Comparison of ENCODE assay signal across 19 cellular contexts in the genomic region with DNA sequence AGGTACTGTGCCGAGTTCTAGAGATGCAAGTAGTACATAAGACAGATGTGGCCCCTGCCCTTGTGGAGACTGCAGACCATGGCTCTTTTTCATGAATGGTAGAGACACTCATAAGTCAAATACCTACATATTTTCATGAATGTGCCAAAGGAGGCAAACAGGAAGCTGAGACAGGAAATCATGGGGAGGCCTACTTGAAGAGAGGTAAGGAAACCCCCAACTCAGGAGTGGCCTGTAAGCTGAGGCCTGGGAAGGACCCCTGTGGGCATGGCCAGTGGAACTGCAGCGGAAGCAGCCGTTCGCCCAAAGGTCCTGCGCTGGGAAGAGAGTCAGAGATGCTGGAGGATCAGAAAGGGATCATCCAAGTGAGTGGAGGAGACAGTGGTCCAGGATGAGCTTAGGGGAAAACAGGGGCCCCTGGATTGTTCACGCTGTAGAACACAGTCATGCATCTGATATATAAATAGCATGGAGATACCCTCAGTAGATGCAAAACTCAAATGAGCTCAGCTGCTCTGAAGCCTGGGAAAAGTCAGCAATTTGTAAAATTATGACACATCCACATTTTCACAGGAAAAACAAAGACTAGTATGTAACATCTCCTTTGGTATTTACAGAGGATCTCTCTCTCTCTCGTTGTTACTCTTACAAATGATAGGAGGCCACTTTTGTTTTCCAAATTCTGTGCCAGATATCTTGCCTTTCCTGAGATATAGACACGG.
A peak's percentile ranks its signal among the peaks of the same experiment; 100 is the strongest.
DNase-seq lines count a peak whose midpoint lies in the region; ATAC-seq, FAIRE-seq and TF ChIP-seq lines count a peak whose summit lies in the region.
"Had no signal": no experiment of that assay in that cellular context is flagged by ENCODE, and none has a peak within 500 bp of the region (broad histone marks: within the 10 kb centered on the region; RNA-seq: fewer than 3 reads in every experiment).

No MANE protein-coding gene starts in this region.

- H3K27me3 ChIP-seq in BLaER1 treated with 17β-estradiol and CSF1 and Interleukin-3, amounts not matched to agents 10 nM and 100 nM: no peaks in the 10 kb centered on the region
- no peaks in the 10 kb centered on the region for H3K27me3 ChIP-seq in DND-41 (ENCODE audit: insufficient read depth, low read length, poor library complexity)
- H3K27me3 ChIP-seq in lung (ENCODE audit: control insufficient read depth, insufficient read depth): no peaks in the 10 kb centered on the region

- TF ChIP-seq CTCF in DND-41 (IDR thresholded peaks at IDR 0.05; ENCODE audit: borderline replicate concordance, extremely low read depth, low read length, poor library complexity, severe bottlenecking) (no peak), lung (IDR thresholded peaks at IDR 0.05; ENCODE audit: control extremely low read depth, extremely low read depth) (no peak)

- no peaks in the 10 kb centered on the region for H3K9me3 Mint-ChIP-seq in activated naive CD8-positive, alpha-beta T cell treated with anti-CD3 and anti-CD28 coated beads, Interleukin-2, amount 10 ng/mL, durations not matched to agents 7 days and 5 days

- H3K9me3 ChIP-seq in BLaER1 treated with 17β-estradiol and CSF1 and Interleukin-3, amounts not matched to agents 10 nM and 100 nM (replicated peaks in 1 of 11): no peaks in the 10 kb centered on the region
- no peaks in the 10 kb centered on the region for H3K9me3 ChIP-seq in DND-41 (ENCODE audit: insufficient read depth, low read length, severe bottlenecking)
- no peaks in the 10 kb centered on the region for H3K9me3 ChIP-seq in lung (ENCODE audit: control insufficient read depth in 2 of 2, insufficient read depth in 1 of 2, low read length in 1 of 2)

- H3K36me3 Mint-ChIP-seq in activated naive CD8-positive, alpha-beta T cell treated with anti-CD3 and anti-CD28 coated beads, Interleukin-2, amount 10 ng/mL, durations not matched to agents 7 days and 5 days: no peaks in the 10 kb centered on the region

- DNase-seq in DND-41 (no peak), lung (ENCODE audit: low spot score) (no peak), glomerular visceral epithelial cell (ENCODE audit: extremely low spot score) (no peak), urothelium cell line (ENCODE audit: low spot score) (no peak), GM03348 (ENCODE audit: low spot score) (no peak), NCI-H526 treated with DMSO at 0.1 percent for 48 hours (lab: John Stamatoyannopoulos, UW) (no peak)
- DNase-seq in activated naive CD8-positive, alpha-beta T cell treated with anti-CD3 and anti-CD28 coated beads, Interleukin-2, amount 10 ng/mL, durations not matched to agents 7 days and 5 days: no peak
- DNase-seq: activated CD4-positive, alpha-beta T cell treated with anti-CD3 and anti-CD28 coated beads, Interleukin-2, amount 50 U/mL, for 1 hour; activated gamma-delta T cell treated with Interleukin-2 at 50 U/mL for 16 hours; AML-193; foreskin melanocyte; NCI-H146; PC-9; stimulated activated CD4-positive, alpha-beta T cell treated with anti-CD3 and anti-CD28 coated beads, Interleukin-1b, Interleukin-23, amount 100 ng/mL, for 48 hours had no signal

- no peaks in the 10 kb centered on the region for H3K79me2 ChIP-seq in DND-41 (ENCODE audit: insufficient read depth, low read length)

- peaks cover 0 to 7% (median 0%) of the 10 kb centered on the region in 11 experiments; a peak in 2 of 22 replicates for H3K36me3 ChIP-seq in BLaER1 treated with 17β-estradiol and CSF1 and Interleukin-3, amounts not matched to agents 10 nM and 100 nM
- H3K36me3 ChIP-seq in DND-41 (ENCODE audit: insufficient read depth, low read length) (no peaks in the 10 kb centered on the region), lung (ENCODE audit: control insufficient read depth in 2 of 2, insufficient read depth in 2 of 2, low read length in 2 of 2) (no peaks in the 10 kb centered on the region)

- no peak for FAIRE-seq in urothelium cell line (lab: Jason Lieb, UNC)

- no peak overlapping the region for H3K4me3 Mint-ChIP-seq in activated naive CD8-positive, alpha-beta T cell treated with anti-CD3 and anti-CD28 coated beads, Interleukin-2, amount 10 ng/mL, durations not matched to agents 7 days and 5 days

- H3K4me2 ChIP-seq in BLaER1 treated with 17β-estradiol and CSF1 and Interleukin-3, amounts not matched to agents 10 nM and 100 nM: peak overlapping the region in 10 of 11 experiments; percentile 4 to 48 (median 29); a peak in 16 of 22 replicates
- H3K4me2 ChIP-seq in DND-41 (ENCODE audit: insufficient read depth, low read length): no peak overlapping the region
- H3K4me2 ChIP-seq: PC-9 had no signal

- 81% methylated on average over 8 of the region's 8 CpGs for WGBS in lung, 2 donors

- H3K4me1 Mint-ChIP-seq in activated naive CD8-positive, alpha-beta T cell treated with anti-CD3 and anti-CD28 coated beads, Interleukin-2, amount 10 ng/mL, durations not matched to agents 7 days and 5 days: peaks cover 6% of the 10 kb centered on the region

- POLR2A ChIA-PET in activated naive CD8-positive, alpha-beta T cell treated with anti-CD3 and anti-CD28 coated beads, Interleukin-2, amount 10 ng/mL, durations not matched to agents 7 days and 5 days (lab: Charles Lee): no interaction called here

- ATAC-seq in DND-41 (ENCODE audit: insufficient read depth, low read depth) (peak; percentile 22; the same call in 1 of the 3 replicates), lung (ENCODE audit: insufficient read depth, low FRiP score) (no peak)
- no peak for ATAC-seq in activated naive CD8-positive, alpha-beta T cell treated with anti-CD3 and anti-CD28 coated beads, Interleukin-2, amount 10 ng/mL, durations not matched to agents 7 days and 5 days (ENCODE audit: low read depth)
- ATAC-seq: left lobe of liver, sciatic nerve had no signal

- peak overlapping the region; percentile 50 for H3K27ac Mint-ChIP-seq in activated naive CD8-positive, alpha-beta T cell treated with anti-CD3 and anti-CD28 coated beads, Interleukin-2, amount 10 ng/mL, durations not matched to agents 7 days and 5 days

- no peak overlapping the region for H2AFZ ChIP-seq in DND-41 (ENCODE audit: low read depth, low read length)
- H2AFZ ChIP-seq: PC-9 had no signal

- no peak overlapping the region for H3K4me3 ChIP-seq in BLaER1 treated with 17β-estradiol and CSF1 and Interleukin-3, amounts not matched to agents 10 nM and 100 nM
- no peak overlapping the region for H3K4me3 ChIP-seq in DND-41 (ENCODE audit: low read depth in 1 of 2, low read length in 2 of 2)
- no peak overlapping the region for H3K4me3 ChIP-seq in lung
- H3K4me3 ChIP-seq: coronary artery, PC-9 had no signal

- H3K4me1 ChIP-seq in BLaER1 treated with 17β-estradiol and CSF1 and Interleukin-3, amounts not matched to agents 10 nM and 100 nM: peaks cover 8 to 14% (median 10%) of the 10 kb centered on the region in 10 experiments; a peak in 19 of 20 replicates
- H3K4me1 ChIP-seq in DND-41 (ENCODE audit: insufficient read depth, low read length): peaks cover 7% of the 10 kb centered on the region
- H3K4me1 ChIP-seq in lung (ENCODE audit: control insufficient read depth in 2 of 2, insufficient read depth in 2 of 2, low read length in 2 of 2): peaks cover 20 to 24% of the 10 kb centered on the region in 2 donors

- H4K20me1 ChIP-seq in BLaER1 treated with 17β-estradiol and CSF1 and Interleukin-3, amounts not matched to agents 10 nM and 100 nM: peaks cover 0 to 13% (median 0%) of the 10 kb centered on the region in 11 experiments; a peak in 5 of 22 replicates
- H4K20me1 ChIP-seq in DND-41 (ENCODE audit: insufficient read depth, low read length): no peaks in the 10 kb centered on the region

- H3K9ac ChIP-seq in BLaER1 treated with 17β-estradiol and CSF1 and Interleukin-3, amounts not matched to agents 10 nM and 100 nM: no peak overlapping the region
- no peak overlapping the region for H3K9ac ChIP-seq in DND-41 (ENCODE audit: low read depth, low read length)

- H3K27me3 Mint-ChIP-seq in activated naive CD8-positive, alpha-beta T cell treated with anti-CD3 and anti-CD28 coated beads, Interleukin-2, amount 10 ng/mL, durations not matched to agents 7 days and 5 days: peaks cover 2% of the 10 kb centered on the region

- no peak overlapping the region for H3K27ac ChIP-seq in BLaER1 treated with 17β-estradiol and CSF1 and Interleukin-3, amounts not matched to agents 10 nM and 100 nM
- no peak overlapping the region for H3K27ac ChIP-seq in DND-41 (ENCODE audit: low read length)
- H3K27ac ChIP-seq in lung (ENCODE audit: low read depth in 1 of 2, low read length in 1 of 2): peak overlapping the region; percentile 7 to 62
- H3K27ac ChIP-seq: coronary artery, epithelial cell of prostate had no signal

Comparison
In these comparisons a context has a peak if more than half of its experiments do, and no peak if none do; other contexts are left out.
1. H3K27ac ChIP-seq: peak in lung (2 of 2); none in BLaER1 treated with 17β-estradiol and CSF1 and Interleukin-3, amounts not matched to agents 10 nM and 100 nM (0 of 11) and DND-41 (single experiment).